ENCODE assay signal across 1 cellular context in the genomic region with DNA sequence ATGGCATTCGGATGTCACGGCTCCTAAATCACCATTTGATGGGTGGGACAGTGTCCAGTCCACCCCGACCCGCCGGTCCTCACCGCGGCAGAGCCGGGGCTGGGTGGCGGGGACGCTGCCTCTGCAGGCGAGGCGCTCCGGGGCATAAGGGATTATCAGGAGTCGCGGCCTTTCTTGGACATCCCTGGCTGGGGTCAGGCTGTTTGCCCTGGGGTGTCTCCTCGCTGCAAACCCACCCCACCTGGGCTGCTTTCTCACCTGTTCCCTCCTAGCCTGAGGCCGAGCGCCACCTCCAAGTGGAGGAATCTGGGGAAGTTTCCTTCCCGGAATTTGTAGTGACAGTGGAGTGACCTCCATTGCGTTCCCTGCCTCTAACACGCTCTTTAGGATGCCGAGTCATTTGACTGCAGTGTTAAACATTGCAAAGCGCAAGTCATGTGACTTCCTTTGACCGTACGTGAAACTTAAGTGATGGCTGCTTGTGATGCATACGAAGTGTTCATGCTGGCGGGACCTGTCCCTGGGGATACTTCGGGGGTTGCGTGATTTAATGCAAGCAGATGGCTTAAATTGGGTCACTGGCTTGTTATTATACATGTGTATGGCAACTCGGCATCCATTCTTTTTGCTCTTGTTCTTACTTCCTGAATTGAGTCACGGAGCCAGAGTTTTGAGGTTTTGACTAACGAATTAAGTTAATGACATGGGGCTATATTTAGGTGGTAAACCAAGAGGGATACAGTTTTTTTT.
A peak's percentile ranks its signal among the peaks of the same experiment; 100 is the strongest.
TF ChIP-seq lines count a peak whose summit lies in the region.

No MANE protein-coding gene starts in this region.

TF ChIP-seq in K562, 482 proteins besides CTCF, POLR2A, EP300 and RAD21 (continued from another document and continues in another):
- TF ChIP-seq, protein P1, sequence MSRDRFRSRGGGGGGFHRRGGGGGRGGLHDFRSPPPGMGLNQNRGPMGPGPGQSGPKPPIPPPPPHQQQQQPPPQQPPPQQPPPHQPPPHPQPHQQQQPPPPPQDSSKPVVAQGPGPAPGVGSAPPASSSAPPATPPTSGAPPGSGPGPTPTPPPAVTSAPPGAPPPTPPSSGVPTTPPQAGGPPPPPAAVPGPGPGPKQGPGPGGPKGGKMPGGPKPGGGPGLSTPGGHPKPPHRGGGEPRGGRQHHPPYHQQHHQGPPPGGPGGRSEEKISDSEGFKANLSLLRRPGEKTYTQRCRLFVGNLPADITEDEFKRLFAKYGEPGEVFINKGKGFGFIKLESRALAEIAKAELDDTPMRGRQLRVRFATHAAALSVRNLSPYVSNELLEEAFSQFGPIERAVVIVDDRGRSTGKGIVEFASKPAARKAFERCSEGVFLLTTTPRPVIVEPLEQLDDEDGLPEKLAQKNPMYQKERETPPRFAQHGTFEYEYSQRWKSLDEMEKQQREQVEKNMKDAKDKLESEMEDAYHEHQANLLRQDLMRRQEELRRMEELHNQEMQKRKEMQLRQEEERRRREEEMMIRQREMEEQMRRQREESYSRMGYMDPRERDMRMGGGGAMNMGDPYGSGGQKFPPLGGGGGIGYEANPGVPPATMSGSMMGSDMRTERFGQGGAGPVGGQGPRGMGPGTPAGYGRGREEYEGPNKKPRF (IDR thresholded peaks at IDR 0.05; ENCODE audit: low read depth, low read length), result no peak
- no peak for TF ChIP-seq ELF4 (CRISPR knock-in tag; IDR thresholded peaks at IDR 0.05)
- no peak for TF ChIP-seq NFE2L1 (tag; IDR thresholded peaks at IDR 0.05; ENCODE audit: borderline replicate concordance, low read depth)
- TF ChIP-seq CBFB (CRISPR knock-in tag; IDR thresholded peaks at IDR 0.05), result no peak
- no peak for TF ChIP-seq ZNF174 (CRISPR knock-in tag; IDR thresholded peaks at IDR 0.05)
- peak; percentile 59 to 76; a peak in 3 of 4 replicates for TF ChIP-seq TEAD1 (CRISPR knock-in tag; IDR thresholded peaks at IDR 0.05)
- TF ChIP-seq MGA (IDR thresholded peaks at IDR 0.05), result peak; percentile 86
- no peak for TF ChIP-seq ZNF217 (CRISPR knock-in tag; IDR thresholded peaks at IDR 0.05)
- TF ChIP-seq ZNF324 (CRISPR knock-in tag; IDR thresholded peaks at IDR 0.05), result peak; percentile 12; the same call in 1 of the 2 replicates
- TF ChIP-seq, protein P2, sequence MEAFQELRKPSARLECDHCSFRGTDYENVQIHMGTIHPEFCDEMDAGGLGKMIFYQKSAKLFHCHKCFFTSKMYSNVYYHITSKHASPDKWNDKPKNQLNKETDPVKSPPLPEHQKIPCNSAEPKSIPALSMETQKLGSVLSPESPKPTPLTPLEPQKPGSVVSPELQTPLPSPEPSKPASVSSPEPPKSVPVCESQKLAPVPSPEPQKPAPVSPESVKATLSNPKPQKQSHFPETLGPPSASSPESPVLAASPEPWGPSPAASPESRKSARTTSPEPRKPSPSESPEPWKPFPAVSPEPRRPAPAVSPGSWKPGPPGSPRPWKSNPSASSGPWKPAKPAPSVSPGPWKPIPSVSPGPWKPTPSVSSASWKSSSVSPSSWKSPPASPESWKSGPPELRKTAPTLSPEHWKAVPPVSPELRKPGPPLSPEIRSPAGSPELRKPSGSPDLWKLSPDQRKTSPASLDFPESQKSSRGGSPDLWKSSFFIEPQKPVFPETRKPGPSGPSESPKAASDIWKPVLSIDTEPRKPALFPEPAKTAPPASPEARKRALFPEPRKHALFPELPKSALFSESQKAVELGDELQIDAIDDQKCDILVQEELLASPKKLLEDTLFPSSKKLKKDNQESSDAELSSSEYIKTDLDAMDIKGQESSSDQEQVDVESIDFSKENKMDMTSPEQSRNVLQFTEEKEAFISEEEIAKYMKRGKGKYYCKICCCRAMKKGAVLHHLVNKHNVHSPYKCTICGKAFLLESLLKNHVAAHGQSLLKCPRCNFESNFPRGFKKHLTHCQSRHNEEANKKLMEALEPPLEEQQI (IDR thresholded peaks at IDR 0.05), result no peak
- TF ChIP-seq, protein P3, sequence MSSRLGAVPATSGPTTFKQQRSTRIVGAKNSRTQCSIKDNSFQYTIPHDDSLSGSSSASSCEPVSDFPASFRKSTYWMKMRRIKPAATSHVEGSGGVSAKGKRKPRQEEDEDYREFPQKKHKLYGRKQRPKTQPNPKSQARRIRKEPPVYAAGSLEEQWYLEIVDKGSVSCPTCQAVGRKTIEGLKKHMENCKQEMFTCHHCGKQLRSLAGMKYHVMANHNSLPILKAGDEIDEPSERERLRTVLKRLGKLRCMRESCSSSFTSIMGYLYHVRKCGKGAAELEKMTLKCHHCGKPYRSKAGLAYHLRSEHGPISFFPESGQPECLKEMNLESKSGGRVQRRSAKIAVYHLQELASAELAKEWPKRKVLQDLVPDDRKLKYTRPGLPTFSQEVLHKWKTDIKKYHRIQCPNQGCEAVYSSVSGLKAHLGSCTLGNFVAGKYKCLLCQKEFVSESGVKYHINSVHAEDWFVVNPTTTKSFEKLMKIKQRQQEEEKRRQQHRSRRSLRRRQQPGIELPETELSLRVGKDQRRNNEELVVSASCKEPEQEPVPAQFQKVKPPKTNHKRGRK (tag; IDR thresholded peaks at IDR 0.05), result no peak
- no peak for TF ChIP-seq BCL6 (CRISPR knock-in tag; IDR thresholded peaks at IDR 0.05)
- peak; percentile 90 for TF ChIP-seq TBP (optimal IDR thresholded peaks at IDR 0.05; ENCODE audit: low read depth, low read length)
- TF ChIP-seq E4F1 (CRISPR knock-in tag; IDR thresholded peaks at IDR 0.05; ENCODE audit: borderline replicate concordance), result 0 out of 2 replicates have a peak, but pooled peaks have one; percentile 11
- TF ChIP-seq ZNF592 (IDR thresholded peaks at IDR 0.05), result peak; percentile 84
- TF ChIP-seq SAFB2 (IDR thresholded peaks at IDR 0.05; ENCODE audit: borderline replicate concordance, low read depth, low read length, severe bottlenecking), result no peak
- peak; percentile 33; the same call in 1 of the 2 replicates for TF ChIP-seq SMARCA4 (IDR thresholded peaks at IDR 0.05)
- TF ChIP-seq ZC3H4 (CRISPR knock-in tag; IDR thresholded peaks at IDR 0.05; ENCODE audit: borderline replicate concordance), result peak; percentile 58; the same call in 1 of the 2 replicates
- TF ChIP-seq SRSF3 (IDR thresholded peaks at IDR 0.05; ENCODE audit: insufficient read depth, low read length), result no peak
- no peak for TF ChIP-seq ZNF134 (CRISPR knock-in tag; conservative IDR thresholded peaks at IDR 0.05)
